Comparison of ENCODE assay signal across 8 cellular contexts in the genomic region with DNA sequence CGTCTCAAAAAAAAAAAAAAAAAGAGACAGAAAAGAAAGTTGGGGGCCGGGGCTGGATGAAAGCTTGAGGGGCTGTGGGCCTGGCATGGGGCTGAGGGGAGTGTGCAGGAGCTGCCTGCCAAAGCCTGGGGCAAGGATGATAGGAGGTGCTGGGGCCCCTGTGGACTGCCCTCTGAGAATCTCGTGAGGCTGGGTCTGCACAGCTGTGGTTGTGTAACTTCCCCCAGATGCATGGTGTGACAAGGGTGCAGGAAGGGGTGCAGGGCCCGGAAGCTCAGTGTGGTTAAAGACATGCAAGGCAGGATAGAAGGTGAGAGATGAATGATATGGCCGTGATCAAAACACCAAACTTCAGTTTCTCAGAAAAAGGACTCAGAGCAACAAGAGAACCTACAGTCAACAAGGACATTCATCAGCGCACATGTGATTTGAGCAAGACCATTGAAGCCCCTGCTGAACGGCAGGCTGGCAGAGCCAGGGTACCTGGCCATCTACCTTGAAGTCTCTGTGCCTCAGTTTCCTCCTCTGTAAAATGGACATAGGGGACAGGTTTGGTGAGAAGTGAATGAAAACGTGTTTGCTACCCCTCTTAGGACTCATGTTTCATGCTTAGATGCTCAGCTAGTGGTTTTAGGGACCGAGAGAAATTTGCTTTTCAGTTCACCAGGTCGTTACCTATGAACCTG. TPM values are rescaled to one million over a fixed set of nuclear protein-coding genes. Genes with fewer than 3 reads are reported as not detected.
DNase-seq lines count a peak whose midpoint lies in the region; ATAC-seq and TF ChIP-seq lines count a peak whose summit lies in the region.

No MANE protein-coding gene starts in this region.

- intact Hi-C loops in dendritic cell treated with granulocyte-macrophage colony-stimulating factor and Interleukin-4, amounts not matched to agents 40 ng/mL and 50 ng/mL, for 4 days (cut with micrococcal nuclease), result no loop called here
- intact Hi-C loops in PC-3 (cut with micrococcal nuclease), result no loop called here

- CTCF ChIA-PET in PC-3 (lab: Charles Lee), result no interaction called here

- POLR2A ChIA-PET in PC-3 (lab: Charles Lee; ENCODE audit: unreplicated experiment), result interaction anchor here (0.6 kb wide), 1 partner anchor 27 kb away, joined by 17 read pairs; no protein-coding TSS in a partner anchor

- peak; percentile 87 for ATAC-seq in HG02678 (IDR thresholded peaks at IDR 0.05; ENCODE audit: unreplicated experiment)
- ATAC-seq in PC-3, result no peak

- no peaks in the 10 kb centered on the region for H3K27me3 ChIP-seq in PC-3 (ENCODE audit: low read length)

- H3K4me2 ChIP-seq in PC-3 (ENCODE audit: low read length), result no peak overlapping the region

- peaks cover 3% of the 10 kb centered on the region for H3K27me3 Mint-ChIP-seq in dendritic cell treated with granulocyte-macrophage colony-stimulating factor and Interleukin-4, amounts not matched to agents 40 ng/mL and 50 ng/mL, for 4 days
- H3K27me3 Mint-ChIP-seq in osteocyte (ENCODE audit: unreplicated experiment), result peaks cover 60% of the 10 kb centered on the region

- no peaks in the 10 kb centered on the region for H3K4me1 ChIP-seq in PC-3 (ENCODE audit: insufficient read depth, low read length)

- H3K9ac ChIP-seq in PC-3 (ENCODE audit: low read length), result no peak overlapping the region

- H3K27ac Mint-ChIP-seq in dendritic cell treated with granulocyte-macrophage colony-stimulating factor and Interleukin-4, amounts not matched to agents 40 ng/mL and 50 ng/mL, for 4 days, result no peak overlapping the region
- no peak overlapping the region for H3K27ac Mint-ChIP-seq in osteocyte (ENCODE audit: unreplicated experiment)

- no peaks in the 10 kb centered on the region for H3K36me3 ChIP-seq in PC-3 (ENCODE audit: low read depth, low read length)

- BruUV-seq in PC-3 (replicated peaks; lab: Mats Ljungman, UMichigan), result no TSS peak

- H3K9me2 ChIP-seq in PC-3 (replicated peaks; ENCODE audit: low read length), result no peaks in the 10 kb centered on the region

- H3F3A ChIP-seq in PC-3 (ENCODE audit: low read length, unreplicated experiment), result no peaks in the 10 kb centered on the region

- no peaks in the 10 kb centered on the region for H3K9me3 ChIP-seq in PC-3 (ENCODE audit: low read length)

- no peak overlapping the region for H3K27ac ChIP-seq in PC-3 (ENCODE audit: low read length)

- peak overlapping the region; percentile 4 for H3K4me3 Mint-ChIP-seq in dendritic cell treated with granulocyte-macrophage colony-stimulating factor and Interleukin-4, amounts not matched to agents 40 ng/mL and 50 ng/mL, for 4 days
- no peak overlapping the region for H3K4me3 Mint-ChIP-seq in osteocyte (ENCODE audit: unreplicated experiment)

- H3K4me1 Mint-ChIP-seq in dendritic cell treated with granulocyte-macrophage colony-stimulating factor and Interleukin-4, amounts not matched to agents 40 ng/mL and 50 ng/mL, for 4 days (ENCODE audit: low read depth), result peaks cover 42% of the 10 kb centered on the region
- H3K4me1 Mint-ChIP-seq in osteocyte (ENCODE audit: unreplicated experiment), result no peaks in the 10 kb centered on the region

- TF ChIP-seq CTCF in GM10266 (IDR thresholded peaks at IDR 0.05; ENCODE audit: control insufficient read depth, insufficient read depth, low read depth, missing control alignments) (no peak), osteocyte (IDR thresholded peaks at IDR 0.05) (no peak), PC-3 (conservative IDR thresholded peaks at IDR 0.05; ENCODE audit: low read depth, low read length) (no peak)

- H3K4me3 ChIP-seq in PC-3 (ENCODE audit: low read length), result no peak overlapping the region

- DNase-seq in GM10266 (ENCODE audit: extremely low spot score) (peak; percentile 74), T-helper 2 cell (peak; percentile 38 to 99 (median 77)), midbrain (lab: John Stamatoyannopoulos, UW) (no peak), osteocyte (ENCODE audit: extremely low spot score, unreplicated experiment) (no peak), PC-3 (no peak)
- DNase-seq in stimulated activated CD8-positive, alpha-beta memory T cell treated with anti-CD3 and anti-CD28 coated beads, Interleukin-4, amount 100 ng/mL, for 48 hours, result peak; percentile 84

- H3K36me3 Mint-ChIP-seq in dendritic cell treated with granulocyte-macrophage colony-stimulating factor and Interleukin-4, amounts not matched to agents 40 ng/mL and 50 ng/mL, for 4 days (ENCODE audit: low read depth), result peaks cover 31% of the 10 kb centered on the region
- H3K36me3 Mint-ChIP-seq in osteocyte (ENCODE audit: unreplicated experiment), result peaks cover 2% of the 10 kb centered on the region

- H4K20me1 ChIP-seq in PC-3 (ENCODE audit: low read length), result no peaks in the 10 kb centered on the region

- H3K79me2 ChIP-seq in PC-3 (ENCODE audit: low read length), result no peaks in the 10 kb centered on the region

- no peak overlapping the region for H2AFZ ChIP-seq in PC-3 (ENCODE audit: low read length)

- H3K9me3 Mint-ChIP-seq in dendritic cell treated with granulocyte-macrophage colony-stimulating factor and Interleukin-4, amounts not matched to agents 40 ng/mL and 50 ng/mL, for 4 days, result no peaks in the 10 kb centered on the region
- H3K9me3 Mint-ChIP-seq in osteocyte (ENCODE audit: unreplicated experiment), result no peaks in the 10 kb centered on the region

RNA-seq across cellular contexts. Expression of gene IL32, which starts 9.6 kb away (rescaled TPM):
- total RNA-seq in osteocyte (8.8 and 13.2 TPM in 2 replicates), PC-3 (2014; rRNA removed) (8.8 and 10.8 TPM in 2 replicates)

RNA-seq across cellular contexts. Expression of gene ZSCAN10, which starts 24.1 kb away (rescaled TPM):
- total RNA-seq in osteocyte (not detected in 2 replicates), PC-3 (2014; rRNA removed) (not detected in 2 replicates)

RNA-seq across cellular contexts. Expression of gene MMP25, which starts 28.6 kb away (rescaled TPM):
- total RNA-seq in osteocyte (3.0 and 3.6 TPM in 2 replicates), PC-3 (2014; rRNA removed) (0.29 and 0.51 TPM in 2 replicates)

RNA-seq across cellular contexts. Expression of gene ZNF205, which starts 37.4 kb away (rescaled TPM):
- total RNA-seq in osteocyte, result 14.8 and 15.9 TPM in 2 replicates
- 19.0 and 27.0 TPM in 2 replicates for total RNA-seq in PC-3 (2014; rRNA removed)

RNA-seq across cellular contexts. Expression of gene BICDL2, which starts 38.3 kb away (rescaled TPM):
- total RNA-seq in osteocyte, result not detected in 2 replicates
- 16.3 and 27.7 TPM in 2 replicates for total RNA-seq in PC-3 (2014; rRNA removed)

Comparison
In these comparisons a context has a peak if more than half of its experiments do, and no peak if none do; other contexts are left out.
1. DNase-seq: peak in GM10266 (single experiment), T-helper 2 cell (5 of 5) and stimulated activated CD8-positive, alpha-beta memory T cell treated with anti-CD3 and anti-CD28 coated beads, Interleukin-4, amount 100 ng/mL, for 48 hours (single experiment); none in midbrain (single experiment), osteocyte (single experiment) and PC-3 (single experiment).